Comparison of ENCODE assay signal across 17 cellular contexts in the genomic region with DNA sequence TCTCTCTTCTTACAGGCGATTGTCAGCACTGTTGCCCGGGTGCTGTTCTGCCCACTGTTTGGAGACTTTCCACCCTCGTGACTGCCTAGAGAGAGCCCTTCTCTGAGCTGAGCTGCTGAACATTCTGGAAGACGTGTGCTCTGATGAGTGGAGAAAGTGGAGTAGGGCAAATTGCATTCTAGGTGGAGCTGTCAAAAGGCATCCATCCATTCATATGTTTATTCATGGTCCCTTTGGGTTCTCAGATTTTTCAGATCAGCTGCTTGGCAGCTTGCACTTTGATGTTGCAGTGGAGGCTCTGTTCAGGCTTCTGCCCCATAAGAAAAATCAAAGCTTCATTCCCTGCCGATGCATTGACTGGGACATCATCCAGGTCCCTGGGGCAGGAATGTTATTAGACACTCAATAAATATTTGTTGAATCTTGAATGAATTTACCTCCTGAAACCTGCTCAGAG.
DNase-seq lines count a peak whose midpoint lies in the region; TF ChIP-seq lines count a peak whose summit lies in the region.
"Had no signal": no experiment of that assay in that cellular context is flagged by ENCODE, and none has a peak within 500 bp of the region (broad histone marks: within the 10 kb centered on the region; RNA-seq: fewer than 3 reads in every experiment).

No MANE protein-coding gene starts in this region.

- H3K9me3 Mint-ChIP-seq in activated CD4-positive, alpha-beta memory T cell treated with anti-CD3 and anti-CD28 coated beads, Interleukin-2, amount 10 ng/mL, durations not matched to agents 7 days and 5 days = no peaks in the 10 kb centered on the region
- H3K9me3 Mint-ChIP-seq: activated CD4-positive, alpha-beta T cell treated with anti-CD3 and anti-CD28 coated beads, Interleukin-2, amount 10 ng/mL, durations not matched to agents 7 days and 5 days; activated T-cell treated with anti-CD3 and anti-CD28 coated beads, Interleukin-2, amount 50 U/mL, for 24 hours had no signal

- H3K4me1 ChIP-seq in uterus = no peaks in the 10 kb centered on the region
- H3K4me1 ChIP-seq: foreskin keratinocyte had no signal

- no peaks in the 10 kb centered on the region for H3K36me3 Mint-ChIP-seq in activated CD4-positive, alpha-beta memory T cell treated with anti-CD3 and anti-CD28 coated beads, Interleukin-2, amount 10 ng/mL, durations not matched to agents 7 days and 5 days (ENCODE audit: low read depth)
- H3K36me3 Mint-ChIP-seq: activated naive CD8-positive, alpha-beta T cell; CD4-positive, alpha-beta memory T cell had no signal

- CTCF ChIA-PET in activated CD4-positive, alpha-beta memory T cell treated with anti-CD3 and anti-CD28 coated beads, Interleukin-2, amount 10 ng/mL, durations not matched to agents 7 days and 5 days (lab: Charles Lee) = no interaction called here

- TF ChIP-seq POLR2A in uterus (IDR thresholded peaks at IDR 0.05) = no peak

- H3K27ac ChIP-seq in uterus = no peak overlapping the region
- H3K27ac ChIP-seq: foreskin keratinocyte, left lung, stomach had no signal

- H3K27me3 ChIP-seq in uterus = no peaks in the 10 kb centered on the region
- H3K27me3 ChIP-seq: left lung, stomach had no signal

- intact Hi-C loops in uterus (cut with DNase I; ENCODE audit: low total_unique reads) = no loop called here

- no peak for TF ChIP-seq CTCF in uterus (IDR thresholded peaks at IDR 0.05)

- H3K9me3 ChIP-seq in uterus = no peaks in the 10 kb centered on the region
- H3K9me3 ChIP-seq: left lung, stomach had no signal

- no peak overlapping the region for H3K27ac Mint-ChIP-seq in activated CD4-positive, alpha-beta memory T cell treated with anti-CD3 and anti-CD28 coated beads, Interleukin-2, amount 10 ng/mL, durations not matched to agents 7 days and 5 days
- H3K27ac Mint-ChIP-seq: activated CD4-positive, alpha-beta T cell treated with anti-CD3 and anti-CD28 coated beads, Interleukin-2, amount 10 ng/mL, durations not matched to agents 7 days and 5 days; activated naive CD8-positive, alpha-beta T cell; activated T-cell treated with anti-CD3 and anti-CD28 coated beads, Interleukin-2, amount 50 U/mL, for 24 hours; CD4-positive, alpha-beta memory T cell had no signal

- no peak overlapping the region for H3K4me3 ChIP-seq in uterus
- H3K4me3 ChIP-seq: left lung, stomach had no signal

- no peaks in the 10 kb centered on the region for H3K36me3 ChIP-seq in uterus
- H3K36me3 ChIP-seq: left lung, stomach had no signal

- H3K4me3 Mint-ChIP-seq in activated CD4-positive, alpha-beta memory T cell treated with anti-CD3 and anti-CD28 coated beads, Interleukin-2, amount 10 ng/mL, durations not matched to agents 7 days and 5 days = no peak overlapping the region
- H3K4me3 Mint-ChIP-seq: activated CD4-positive, alpha-beta T cell treated with anti-CD3 and anti-CD28 coated beads, Interleukin-2, amount 10 ng/mL, durations not matched to agents 7 days and 5 days; activated naive CD8-positive, alpha-beta T cell; activated T-cell treated with anti-CD3 and anti-CD28 coated beads, Interleukin-2, amount 50 U/mL, for 24 hours; CD4-positive, alpha-beta memory T cell had no signal

- peaks cover 2% of the 10 kb centered on the region for H3K4me1 Mint-ChIP-seq in activated CD4-positive, alpha-beta memory T cell treated with anti-CD3 and anti-CD28 coated beads, Interleukin-2, amount 10 ng/mL, durations not matched to agents 7 days and 5 days
- H3K4me1 Mint-ChIP-seq: activated CD4-positive, alpha-beta T cell treated with anti-CD3 and anti-CD28 coated beads, Interleukin-2, amount 10 ng/mL, durations not matched to agents 7 days and 5 days had no signal

- DNase-seq in COLO829 (ENCODE audit: low spot score) = peak; percentile 49
- peak; percentile 17 for DNase-seq in NCI-H446 treated with DMSO at 0.1 percent for 48 hours (lab: John Stamatoyannopoulos, UW)
- peak; percentile 6 for DNase-seq in cerebellar cortex (ENCODE audit: low spot score)
- DNase-seq in pons (ENCODE audit: low spot score) = peak; percentile 48
- no peak for DNase-seq in HuH-7 (ENCODE audit: low spot score)
- DNase-seq in activated CD4-positive, alpha-beta memory T cell treated with anti-CD3 and anti-CD28 coated beads, Interleukin-2, amount 10 ng/mL, durations not matched to agents 7 days and 5 days = no peak
- no peak for DNase-seq in uterus
- DNase-seq: activated CD4-positive, alpha-beta T cell treated with anti-CD3 and anti-CD28 coated beads, Interleukin-2, amount 10 ng/mL, durations not matched to agents 7 days and 5 days; activated T-cell treated with anti-CD3 and anti-CD28 coated beads, Interleukin-2, amount 50 U/mL, for 24 hours; CD4-positive, alpha-beta memory T cell; central memory CD4-positive, alpha-beta T cell; left lung; stimulated activated CD4-positive, alpha-beta T cell treated with anti-CD3 and anti-CD28 coated beads, Interleukin-15, amount 100 ng/mL, for 24 hours; stomach; T-helper 9 cell had no signal

- H3K27me3 Mint-ChIP-seq in activated CD4-positive, alpha-beta memory T cell treated with anti-CD3 and anti-CD28 coated beads, Interleukin-2, amount 10 ng/mL, durations not matched to agents 7 days and 5 days = peaks cover 24% of the 10 kb centered on the region

- POLR2A ChIA-PET in activated CD4-positive, alpha-beta memory T cell treated with anti-CD3 and anti-CD28 coated beads, Interleukin-2, amount 10 ng/mL, durations not matched to agents 7 days and 5 days (lab: Charles Lee) = no interaction called here

Comparison
In these comparisons a context has a peak if more than half of its experiments do, and no peak if none do; other contexts are left out.
1. DNase-seq: peak in COLO829 (single experiment), NCI-H446 treated with DMSO at 0.1 percent for 48 hours (single experiment), cerebellar cortex (single experiment) and pons (single experiment); none in HuH-7 (single experiment), activated CD4-positive, alpha-beta memory T cell treated with anti-CD3 and anti-CD28 coated beads, Interleukin-2, amount 10 ng/mL, durations not matched to agents 7 days and 5 days (single experiment) and uterus (0 of 2).